In genomic region chr11:88329563-88330250, GRCh38 we compare ENCODE assay signal across 22 cellular contexts. TPM values are rescaled to one million over a fixed set of nuclear protein-coding genes. Genes with fewer than 3 reads are reported as not detected.
DNase-seq lines count a peak whose midpoint lies in the region; ATAC-seq and TF ChIP-seq lines count a peak whose summit lies in the region.
"Had no signal": no experiment of that assay in that cellular context is flagged by ENCODE, and none has a peak within 500 bp of the region (broad histone marks: within the 10 kb centered on the region; RNA-seq: fewer than 3 reads in every experiment).

No MANE protein-coding gene starts in this region.

- POLR2A ChIA-PET in CD8-positive, alpha-beta memory T cell (lab: Charles Lee), result interaction anchor here (0.7 kb wide), 1 partner anchor 87 kb away, joined by 3 read pairs; no protein-coding TSS in a partner anchor

- CTCF ChIA-PET in CD8-positive, alpha-beta memory T cell (lab: Charles Lee), result interaction anchor here (1.3 to 2.0 kb wide), 2 partner anchors 9 to 25 kb away, joined by 5 to 6 read pairs; partner anchors contain the start of gene CTSC

- H3K27ac ChIP-seq in CD8-positive, alpha-beta memory T cell (ENCODE audit: low read depth, low read length), result no peak overlapping the region
- H3K27ac ChIP-seq: parathyroid adenoma had no signal

- H3K4me1 Mint-ChIP-seq in CD14-positive monocyte (peaks cover 69% of the 10 kb centered on the region), mesothelial cell of epicardium (peaks cover 64% of the 10 kb centered on the region), type B pancreatic cell (ENCODE audit: unreplicated experiment) (peaks cover 16% of the 10 kb centered on the region)
- peaks cover 83 to 98% (median 97%) of the 10 kb centered on the region in 3 donors for H3K4me1 Mint-ChIP-seq in CD8-positive, alpha-beta memory T cell

- no peak for ATAC-seq in GM21737 (IDR thresholded peaks at IDR 0.05; ENCODE audit: unreplicated experiment)
- ATAC-seq: activated CD4-positive, CD25-positive, alpha-beta regulatory T cell treated with anti-CD3 and anti-CD28 coated beads, Interleukin-2, amount 50 U/mL, for 24 hours; activated T-cell treated with anti-CD3 and anti-CD28 coated beads, Interleukin-2, amount 50 U/mL, for 72 hours; HCT116; right cardiac atrium had no signal

- H3K4me3 ChIP-seq in CD8-positive, alpha-beta memory T cell (ENCODE audit: low read length), result no peak overlapping the region
- H3K4me3 ChIP-seq in Loucy (ENCODE audit: low read length, poor library complexity, severe bottlenecking), result peak overlapping the region; percentile 27
- H3K4me3 ChIP-seq: BLaER1 treated with 17β-estradiol and CSF1 and Interleukin-3, amounts not matched to agents 10 nM and 100 nM had no signal

- DNase-seq in CD14-positive monocyte (ENCODE audit: low spot score) (no peak), mesothelial cell of epicardium (ENCODE audit: low spot score in 2 of 2, unreplicated experiment in 2 of 2) (no peak), type B pancreatic cell (ENCODE audit: extremely low spot score, unreplicated experiment) (no peak), SW 1271 (lab: John Stamatoyannopoulos, UW) (no peak)
- DNase-seq in CD8-positive, alpha-beta memory T cell, result no peak
- DNase-seq: activated CD8-positive, alpha-beta memory T cell treated with anti-CD3 and anti-CD28 coated beads for 24 hours; activated naive CD4-positive, alpha-beta T cell treated with Interleukin-2 at 50 U/mL for 16 hours; activated T-cell treated with anti-CD3 and anti-CD28 coated beads, Interleukin-2, amount 50 U/mL, for 72 hours; amniotic stem cell; effector CD4-positive, alpha-beta T cell; KBM-7; NCI-H1417 treated with DMSO at 0.1 percent for 48 hours; NCI-H748 treated with DMSO at 0.1 percent for 48 hours; right cardiac atrium; stimulated activated CD4-positive, alpha-beta T cell treated with anti-CD3 and anti-CD28 coated beads, Interleukin-2, amount 100 ng/mL, for 24 hours; trophoblast cell had no signal

- H2AFZ ChIP-seq in Loucy (ENCODE audit: low read length), result no peak overlapping the region
- H2AFZ ChIP-seq: parathyroid adenoma had no signal

- H3K9me3 ChIP-seq in CD8-positive, alpha-beta memory T cell (ENCODE audit: low read length), result no peaks in the 10 kb centered on the region
- H3K9me3 ChIP-seq in Loucy (ENCODE audit: insufficient read depth, low read depth, low read length), result no peaks in the 10 kb centered on the region

- H3K4me2 ChIP-seq in Loucy (ENCODE audit: low read depth, low read length, poor library complexity, severe bottlenecking), result peak overlapping the region; percentile 97

- peaks cover 54% of the 10 kb centered on the region for H3K4me1 ChIP-seq in CD8-positive, alpha-beta memory T cell (ENCODE audit: insufficient read depth, low read length)
- H3K4me1 ChIP-seq in Loucy (ENCODE audit: insufficient read depth, low read length, poor library complexity, severe bottlenecking), result peaks cover 82% of the 10 kb centered on the region
- H3K4me1 ChIP-seq: parathyroid adenoma had no signal

- H3K36me3 Mint-ChIP-seq in CD14-positive monocyte, result peaks cover 61 to 71% of the 10 kb centered on the region in 2 donors
- peaks cover 14 to 86% (median 24%) of the 10 kb centered on the region in 3 donors for H3K36me3 Mint-ChIP-seq in CD8-positive, alpha-beta memory T cell
- peaks cover 57% of the 10 kb centered on the region for H3K36me3 Mint-ChIP-seq in mesothelial cell of epicardium
- peaks cover 52% of the 10 kb centered on the region for H3K36me3 Mint-ChIP-seq in type B pancreatic cell

- H3K27me3 ChIP-seq in CD8-positive, alpha-beta memory T cell (ENCODE audit: insufficient read depth, low read length, poor library complexity, severe bottlenecking), result no peaks in the 10 kb centered on the region
- no peaks in the 10 kb centered on the region for H3K27me3 ChIP-seq in Loucy (ENCODE audit: insufficient read depth, low read length, poor library complexity, severe bottlenecking)
- H3K27me3 ChIP-seq: BLaER1 treated with 17β-estradiol and CSF1 and Interleukin-3, amounts not matched to agents 10 nM and 100 nM had no signal

- no peaks in the 10 kb centered on the region for H3K9me3 Mint-ChIP-seq in CD14-positive monocyte
- no peaks in the 10 kb centered on the region for H3K9me3 Mint-ChIP-seq in CD8-positive, alpha-beta memory T cell
- no peaks in the 10 kb centered on the region for H3K9me3 Mint-ChIP-seq in mesothelial cell of epicardium
- H3K9me3 Mint-ChIP-seq in type B pancreatic cell, result no peaks in the 10 kb centered on the region
- H3K9me3 Mint-ChIP-seq: activated T-cell treated with anti-CD3 and anti-CD28 coated beads, Interleukin-2, amount 50 U/mL, for 72 hours had no signal

- H3K27ac Mint-ChIP-seq in CD14-positive monocyte, result peak overlapping the region in 5 of 7 donors; percentile 50 to 87 (median 75)
- peak overlapping the region in 5 of 8 donors; percentile 47 to 88 (median 55) for H3K27ac Mint-ChIP-seq in CD8-positive, alpha-beta memory T cell
- peak overlapping the region; percentile 76 for H3K27ac Mint-ChIP-seq in mesothelial cell of epicardium
- no peak overlapping the region for H3K27ac Mint-ChIP-seq in type B pancreatic cell

- peaks cover 4% of the 10 kb centered on the region; the same call in 1 of the 2 replicates for H3F3A ChIP-seq in Loucy (ENCODE audit: low read depth)

- intact Hi-C loops in CD14-positive monocyte (cut with micrococcal nuclease), result no loop called here

- H3K79me2 ChIP-seq in Loucy (ENCODE audit: insufficient read depth, low read length), result peaks cover 97% of the 10 kb centered on the region
- H3K79me2 ChIP-seq: parathyroid adenoma had no signal

- peaks cover 94% of the 10 kb centered on the region for H4K20me1 ChIP-seq in Loucy (ENCODE audit: insufficient read depth, low read length, poor library complexity, severe bottlenecking)

- H3K4me3 Mint-ChIP-seq in CD14-positive monocyte, result no peak overlapping the region
- H3K4me3 Mint-ChIP-seq in CD8-positive, alpha-beta memory T cell, result peak overlapping the region; percentile 29 to 68 (median 56)
- no peak overlapping the region for H3K4me3 Mint-ChIP-seq in mesothelial cell of epicardium
- H3K4me3 Mint-ChIP-seq in type B pancreatic cell, result no peak overlapping the region

- no peaks in the 10 kb centered on the region for H3K9me2 ChIP-seq in Loucy (replicated peaks; ENCODE audit: low read depth, low read length)

- peaks cover 16% of the 10 kb centered on the region for H3K36me3 ChIP-seq in CD8-positive, alpha-beta memory T cell (ENCODE audit: insufficient read depth, low read length)
- H3K36me3 ChIP-seq in Loucy (ENCODE audit: insufficient read depth, low read length), result peaks cover 35% of the 10 kb centered on the region; the same call in 1 of the 2 replicates

- H3K27me3 Mint-ChIP-seq in CD14-positive monocyte (ENCODE audit: low read depth in 3 of 3) (no peaks in the 10 kb centered on the region), mesothelial cell of epicardium (ENCODE audit: low read depth) (no peaks in the 10 kb centered on the region), type B pancreatic cell (no peaks in the 10 kb centered on the region)
- H3K27me3 Mint-ChIP-seq in CD8-positive, alpha-beta memory T cell, result no peaks in the 10 kb centered on the region

- TF ChIP-seq CTCF in CD14-positive monocyte (IDR thresholded peaks at IDR 0.05) (no peak), Loucy (conservative IDR thresholded peaks at IDR 0.05; ENCODE audit: low read length) (no peak), mesothelial cell of epicardium (IDR thresholded peaks at IDR 0.05; ENCODE audit: unreplicated experiment) (no peak), type B pancreatic cell (conservative IDR thresholded peaks at IDR 0.05) (no peak)

- H3K9ac ChIP-seq in Loucy (ENCODE audit: low read depth, low read length, poor library complexity, severe bottlenecking), result no peak overlapping the region
- H3K9ac ChIP-seq: BLaER1 treated with 17β-estradiol and CSF1 and Interleukin-3, amounts not matched to agents 10 nM and 100 nM; parathyroid adenoma had no signal

RNA-seq across cellular contexts. Expression of gene CTSC, which starts 7.8 kb away (rescaled TPM):
- polyA plus RNA-seq in CD14-positive monocyte, result 100 to 1,000 TPM; 284 to 415 TPM
- 100 to 1,000 TPM; 128 to 132 TPM for total RNA-seq in CD8-positive, alpha-beta memory T cell
- polyA plus RNA-seq in CD8-positive, alpha-beta memory T cell, result 261 TPM
- total RNA-seq in mesothelial cell of epicardium (230 to 233 TPM (median 233 TPM) in 3 replicates), type B pancreatic cell (ENCODE audit: low replicate concordance) (155 and 215 TPM in 2 replicates)

Comparison
In these comparisons a context has a peak if more than half of its experiments do, and no peak if none do; other contexts are left out.
1. H3K4me3 Mint-ChIP-seq: peak in CD8-positive, alpha-beta memory T cell (7 of 7); none in CD14-positive monocyte (0 of 2), mesothelial cell of epicardium (single experiment) and type B pancreatic cell (single experiment).